ENCODE assay signal across 12 cellular contexts in genomic region chr1:18947570-18947969, GRCh38. TPM values are rescaled to one million over a fixed set of nuclear protein-coding genes. Genes with fewer than 3 reads are reported as not detected.
DNase-seq lines count a peak whose midpoint lies in the region; ATAC-seq and TF ChIP-seq lines count a peak whose summit lies in the region.
"Had no signal": no experiment of that assay in that cellular context is flagged by ENCODE, and none has a peak within 500 bp of the region (broad histone marks: within the 10 kb centered on the region; RNA-seq: fewer than 3 reads in every experiment).

No MANE protein-coding gene starts in this region.

- no peak for TF ChIP-seq POLR2A in gastroesophageal sphincter (IDR thresholded peaks at IDR 0.05)
- TF ChIP-seq POLR2A in spleen (IDR thresholded peaks at IDR 0.05), result no peak

- H3K4me2 ChIP-seq in hepatocyte, result no peak overlapping the region

- CTCF ChIA-PET in HEK293 (lab: Yijun Ruan, JAX), result interaction anchor here (0.6 to 5.4 kb wide), 2 partner anchors 10 to 34 kb away, joined by 3 to 59 read pairs; no protein-coding TSS in a partner anchor
- CTCF ChIA-PET in activated CD8-positive, alpha-beta memory T cell treated with anti-CD3 and anti-CD28 coated beads, Interleukin-2, amount 10 ng/mL, durations not matched to agents 7 days and 5 days (lab: Charles Lee), result interaction anchor here (1.7 kb wide), 1 partner anchor 41 kb away, joined by 5 read pairs; no protein-coding TSS in a partner anchor

- peaks cover 87% of the 10 kb centered on the region for H3K4me1 Mint-ChIP-seq in activated T-cell treated with anti-CD3 and anti-CD28 coated beads, Interleukin-2, amount 50 U/mL, for 24 hours (ENCODE audit: low read depth)
- peaks cover 70% of the 10 kb centered on the region for H3K4me1 Mint-ChIP-seq in activated CD8-positive, alpha-beta memory T cell treated with anti-CD3 and anti-CD28 coated beads, Interleukin-2, amount 10 ng/mL, durations not matched to agents 7 days and 5 days

- H3K27ac ChIP-seq in HEK293 (ENCODE audit: extremely low read depth, low read depth, low read length) (no peak overlapping the region), gastroesophageal sphincter (peak overlapping the region in 3 of 4 donors; percentile 92 to 97 (median 92)), spleen (peak overlapping the region; percentile 4 to 93 (median 88)), hepatocyte (no peak overlapping the region)

- no peak for TF ChIP-seq CTCF in HEK293 (tag by site-specific recombination; IDR thresholded peaks at IDR 0.05)
- no peak for TF ChIP-seq CTCF in gastroesophageal sphincter (IDR thresholded peaks at IDR 0.05)
- TF ChIP-seq CTCF in spleen (IDR thresholded peaks at IDR 0.05 in 8 of 11, conservative IDR thresholded peaks at IDR 0.05 in 3 of 11), result no peak
- no peak for TF ChIP-seq CTCF in hepatocyte (IDR thresholded peaks at IDR 0.05; ENCODE audit: poor library complexity)

- H3K27me3 ChIP-seq in gastroesophageal sphincter (no peaks in the 10 kb centered on the region), spleen (replicated peaks in 1 of 7) (no peaks in the 10 kb centered on the region), hepatocyte (no peaks in the 10 kb centered on the region)

- H3K9me3 ChIP-seq in HEK293 (ENCODE audit: control insufficient read depth, insufficient read depth, low read depth, low read length), result no peaks in the 10 kb centered on the region
- no peaks in the 10 kb centered on the region for H3K9me3 ChIP-seq in gastroesophageal sphincter
- no peaks in the 10 kb centered on the region for H3K9me3 ChIP-seq in spleen
- H3K9me3 ChIP-seq in hepatocyte (ENCODE audit: low read depth), result no peaks in the 10 kb centered on the region

- H3K79me2 ChIP-seq in hepatocyte, result peaks cover 78% of the 10 kb centered on the region

- no peak overlapping the region for H2AFZ ChIP-seq in hepatocyte

- H3K27ac Mint-ChIP-seq in activated T-cell treated with anti-CD3 and anti-CD28 coated beads, Interleukin-2, amount 50 U/mL, for 24 hours, result peak overlapping the region; percentile 98
- no peak overlapping the region for H3K27ac Mint-ChIP-seq in activated CD8-positive, alpha-beta memory T cell treated with anti-CD3 and anti-CD28 coated beads, Interleukin-2, amount 10 ng/mL, durations not matched to agents 7 days and 5 days

- ATAC-seq in gastroesophageal sphincter (no peak), GM21717 (IDR thresholded peaks at IDR 0.05; ENCODE audit: unreplicated experiment) (no peak), HG03469 (IDR thresholded peaks at IDR 0.05; ENCODE audit: unreplicated experiment) (no peak)
- no peak for ATAC-seq in activated CD8-positive, alpha-beta memory T cell treated with anti-CD3 and anti-CD28 coated beads, Interleukin-2, amount 10 ng/mL, durations not matched to agents 7 days and 5 days

- H3K36me3 ChIP-seq in HEK293 (ENCODE audit: control insufficient read depth in 2 of 2, insufficient read depth in 1 of 2, low read length in 2 of 2), result peaks cover 0 to 4% of the 10 kb centered on the region in 2 experiments; a peak in 1 of 3 replicates
- H3K36me3 ChIP-seq in gastroesophageal sphincter, result no peaks in the 10 kb centered on the region
- H3K36me3 ChIP-seq in spleen, result peaks cover 0 to 8% (median 0%) of the 10 kb centered on the region in 6 donors
- H3K36me3 ChIP-seq in hepatocyte (replicated peaks; ENCODE audit: insufficient read depth, low read depth), result no peaks in the 10 kb centered on the region

- no peaks in the 10 kb centered on the region for H3K9me2 ChIP-seq in hepatocyte (replicated peaks; ENCODE audit: insufficient read depth)

- no peaks in the 10 kb centered on the region for H4K20me1 ChIP-seq in hepatocyte (ENCODE audit: insufficient read depth, poor library complexity, severe bottlenecking)

- TF ChIP-seq EP300 in gastroesophageal sphincter (IDR thresholded peaks at IDR 0.05), result no peak

- H3K4me3 Mint-ChIP-seq in activated T-cell treated with anti-CD3 and anti-CD28 coated beads, Interleukin-2, amount 50 U/mL, for 24 hours, result peak overlapping the region; percentile 43
- no peak overlapping the region for H3K4me3 Mint-ChIP-seq in activated CD8-positive, alpha-beta memory T cell treated with anti-CD3 and anti-CD28 coated beads, Interleukin-2, amount 10 ng/mL, durations not matched to agents 7 days and 5 days

- peaks cover 16% of the 10 kb centered on the region for H3K4me1 ChIP-seq in HEK293 (ENCODE audit: control insufficient read depth, insufficient read depth, low read length)
- peaks cover 0 to 100% (median 66%) of the 10 kb centered on the region in 3 donors for H3K4me1 ChIP-seq in gastroesophageal sphincter
- peaks cover 70 to 100% (median 90%) of the 10 kb centered on the region in 6 donors for H3K4me1 ChIP-seq in spleen
- peaks cover 53% of the 10 kb centered on the region for H3K4me1 ChIP-seq in hepatocyte (ENCODE audit: insufficient read depth)

- H3K9me3 Mint-ChIP-seq in activated T-cell treated with anti-CD3 and anti-CD28 coated beads, Interleukin-2, amount 50 U/mL, for 24 hours, result no peaks in the 10 kb centered on the region
- no peaks in the 10 kb centered on the region for H3K9me3 Mint-ChIP-seq in activated CD8-positive, alpha-beta memory T cell treated with anti-CD3 and anti-CD28 coated beads, Interleukin-2, amount 10 ng/mL, durations not matched to agents 7 days and 5 days (ENCODE audit: low read depth)

- H3K4me3 ChIP-seq in HEK293 (ENCODE audit: low read depth, low read length) (no peak overlapping the region), gastroesophageal sphincter (no peak overlapping the region), spleen (no peak overlapping the region), hepatocyte (no peak overlapping the region)

- POLR2A ChIA-PET in HEK293 (lab: Yijun Ruan, JAX), result no interaction called here

- DNase-seq in activated T-cell treated with anti-CD3 and anti-CD28 coated beads, Interleukin-2, amount 50 U/mL, for 24 hours, result no peak
- no peak for DNase-seq in spleen
- DNase-seq in activated CD8-positive, alpha-beta memory T cell treated with anti-CD3 and anti-CD28 coated beads, Interleukin-2, amount 10 ng/mL, durations not matched to agents 7 days and 5 days, result no peak
- no peak for DNase-seq in hepatocyte (ENCODE audit: low spot score)
- DNase-seq: Kasumi-1; NCI-H774; stimulated activated CD4-positive, alpha-beta T cell treated with anti-CD3 and anti-CD28 coated beads, Interleukin-4, amount 100 ng/mL, for 24 hours; T-helper 1 cell had no signal

- WGBS in gastroesophageal sphincter (ENCODE audit: low coverage in 1 of 2), 2 donors, result 73% methylated on average over 5 of the region's 9 CpGs; no CpG with 5 or more reads in 1 of the 2 donors
- 77 to 94% (median 84%) methylated on average over 7 to 9 of the region's 9 CpGs for WGBS in spleen, 5 donors
- 89% methylated on average over 9 of the region's 9 CpGs for WGBS in hepatocyte (ENCODE audit: low lambda C conversion rate, missing lambda C conversion rate)

- intact Hi-C loops in spleen (cut with DNase I; ENCODE audit: low total_unique reads), result no loop called here

- no peaks in the 10 kb centered on the region for H3K27me3 Mint-ChIP-seq in activated T-cell treated with anti-CD3 and anti-CD28 coated beads, Interleukin-2, amount 50 U/mL, for 24 hours
- H3K27me3 Mint-ChIP-seq in activated CD8-positive, alpha-beta memory T cell treated with anti-CD3 and anti-CD28 coated beads, Interleukin-2, amount 10 ng/mL, durations not matched to agents 7 days and 5 days, result peaks cover 1% of the 10 kb centered on the region

- peaks cover 31% of the 10 kb centered on the region for H3K36me3 Mint-ChIP-seq in activated T-cell treated with anti-CD3 and anti-CD28 coated beads, Interleukin-2, amount 50 U/mL, for 24 hours (ENCODE audit: low read depth)
- peaks cover 1% of the 10 kb centered on the region for H3K36me3 Mint-ChIP-seq in activated CD8-positive, alpha-beta memory T cell treated with anti-CD3 and anti-CD28 coated beads, Interleukin-2, amount 10 ng/mL, durations not matched to agents 7 days and 5 days

TF ChIP-seq in HEK293, 187 proteins besides CTCF, POLR2A, EP300 and RAD21:
- TF ChIP-seq HOXA7 (CRISPR knock-in tag; IDR thresholded peaks at IDR 0.05; ENCODE audit: borderline replicate concordance), result no peak
- TF ChIP-seq GLIS1 (tag by site-specific recombination; IDR thresholded peaks at IDR 0.05), result no peak
- no peak for TF ChIP-seq ZNF10 (tag by site-specific recombination; IDR thresholded peaks at IDR 0.05)
- TF ChIP-seq ZNF529 (tag by site-specific recombination; IDR thresholded peaks at IDR 0.05; ENCODE audit: insufficient replicate concordance), result no peak
- no peak for TF ChIP-seq ZEB2 (tag by site-specific recombination; IDR thresholded peaks at IDR 0.05)
- TF ChIP-seq ZXDB (tag by site-specific recombination; IDR thresholded peaks at IDR 0.05), result peak; percentile 74
- TF ChIP-seq OSR2 (tag by site-specific recombination; IDR thresholded peaks at IDR 0.05), result peak; percentile 71
- TF ChIP-seq ZIC2 (tag by site-specific recombination; IDR thresholded peaks at IDR 0.05), result peak; percentile 84
TF ChIP-seq in HEK293: peak in this region for 3.

RNA-seq across cellular contexts. Expression of gene IFFO2, which starts 8.9 kb away (rescaled TPM):
- total RNA-seq in gastroesophageal sphincter (10 to 100 TPM in 3 of 4 donors, 1 to 10 TPM in 1; 9.3 to 18.4 (median 12.7) TPM), spleen (10 to 100 TPM; 13.6 to 19.7 (median 16.4) TPM), hepatocyte (7.2 and 8.1 TPM in 2 replicates)
- polyA plus RNA-seq in spleen (1 to 10 TPM; 2.7 to 6.2 (median 2.9) TPM), hepatocyte (0.78 and 0.85 TPM in 2 replicates)
- 10 to 100 TPM; 12.5 to 13.7 TPM for total RNA-seq in activated CD8-positive, alpha-beta memory T cell treated with anti-CD3 and anti-CD28 coated beads, Interleukin-2, amount 10 ng/mL, durations not matched to agents 7 days and 5 days

RNA-seq across cellular contexts. Expression of gene ALDH4A1, which starts 45.2 kb away (rescaled TPM):
- 10 to 100 TPM; 19.9 to 24.8 (median 22.5) TPM for total RNA-seq in gastroesophageal sphincter
- total RNA-seq in spleen, result 10 to 100 TPM in 2 of 7 donors, 1 to 10 TPM in 5; 5.1 to 11.2 (median 8.3) TPM
- 1 to 10 TPM; 3.5 to 9.8 (median 4.4) TPM for polyA plus RNA-seq in spleen
- total RNA-seq in activated CD8-positive, alpha-beta memory T cell treated with anti-CD3 and anti-CD28 coated beads, Interleukin-2, amount 10 ng/mL, durations not matched to agents 7 days and 5 days, result 1 to 10 TPM; 4.5 to 5.8 TPM
- total RNA-seq in hepatocyte, result 41.4 and 51.7 TPM in 2 replicates
- polyA plus RNA-seq in hepatocyte, result 32.4 and 49.1 TPM in 2 replicates

Comparison
In these comparisons a context has a peak if more than half of its experiments do, and no peak if none do; other contexts are left out.
1. H3K27ac ChIP-seq: peak in gastroesophageal sphincter (3 of 4) and spleen (8 of 8); none in HEK293 (single experiment) and hepatocyte (single experiment).